Comparison of ENCODE assay signal across 27 cellular contexts in genomic region chr6:49776444-49776843, GRCh38. TPM values are rescaled to one million over a fixed set of nuclear protein-coding genes. Genes with fewer than 3 reads are reported as not detected.
DNase-seq lines count a peak whose midpoint lies in the region; ATAC-seq, FAIRE-seq and TF ChIP-seq lines count a peak whose summit lies in the region.
"Had no signal": no experiment of that assay in that cellular context is flagged by ENCODE, and none has a peak within 500 bp of the region (broad histone marks: within the 10 kb centered on the region; RNA-seq: fewer than 3 reads in every experiment).

No MANE protein-coding gene starts in this region.

- 4% methylated on average over 1 of the region's 1 CpG for WGBS in K562 (ENCODE audit: insufficient coverage, low coverage, missing lambda C conversion rate)
- WGBS in gastroesophageal sphincter (ENCODE audit: low coverage in 1 of 2), 2 donors = 17% methylated on average over 1 of the region's 1 CpG; no CpG with 5 or more reads in 1 of the 2 donors

- ATAC-seq in K562 (peak; percentile 29; the same call in 2 of the 3 replicates), HG03108 (IDR thresholded peaks at IDR 0.05; ENCODE audit: unreplicated experiment) (no peak), gastroesophageal sphincter (no peak)
- ATAC-seq: A549 had no signal

- TF ChIP-seq EP300 in K562 (IDR thresholded peaks at IDR 0.05; ENCODE audit: low read length) (no peak), gastroesophageal sphincter (IDR thresholded peaks at IDR 0.05) (no peak)

- H3K9ac ChIP-seq in K562 (ENCODE audit: insufficient read depth in 1 of 2, low read depth in 2 of 2, low read length in 2 of 2) (no peak overlapping the region), neural progenitor cell (no peak overlapping the region)
- H3K9ac ChIP-seq: BLaER1 treated with 17β-estradiol and CSF1 and Interleukin-3, amounts not matched to agents 10 nM and 100 nM; GM23248 had no signal

- H4K20me1 ChIP-seq in K562 (replicated peaks; ENCODE audit: control insufficient read depth, insufficient read depth, low read length) (no peaks in the 10 kb centered on the region), neural progenitor cell (ENCODE audit: low read depth) (no peaks in the 10 kb centered on the region)
- H4K20me1 ChIP-seq: BLaER1 treated with 17β-estradiol and CSF1 and Interleukin-3, amounts not matched to agents 10 nM and 100 nM had no signal

- peak; percentile 21 for DNase-seq in GDM1 (lab: John Stamatoyannopoulos, UW)
- DNase-seq in OCI-M1 (lab: John Stamatoyannopoulos, UW) = peak; percentile 52
- DNase-seq in K562 (ENCODE audit: extremely low read depth in 1 of 4, low spot score in 3 of 4) = no peak
- DNase-seq in neural progenitor cell (ENCODE audit: low spot score) = no peak
- no peak for DNase-seq in T-helper 9 cell
- DNase-seq: 8988T; ACHN; AML-193; BE2C; CD4-positive, alpha-beta T cell; CD8-positive, alpha-beta memory T cell; DMS 273 treated with DMSO at 0.1 percent for 48 hours; DMS79; EL; GF-D8; GM23248; HFFc6 had no signal

- TF ChIP-seq CTCF in K562 (IDR thresholded peaks at IDR 0.05 in 2 of 3, conservative IDR thresholded peaks at IDR 0.05 in 1 of 3; ENCODE audit: insufficient read depth in 2 of 3, low read depth in 1 of 3, low read length in 3 of 3) = no peak
- no peak for TF ChIP-seq CTCF in neural progenitor cell (IDR thresholded peaks at IDR 0.05)
- TF ChIP-seq CTCF in gastroesophageal sphincter (IDR thresholded peaks at IDR 0.05) = no peak

- H3K27me3 ChIP-seq in K562 (ENCODE audit: control insufficient read depth in 2 of 2, insufficient read depth in 2 of 2, low read length in 2 of 2) (no peaks in the 10 kb centered on the region), neural progenitor cell (no peaks in the 10 kb centered on the region), gastroesophageal sphincter (no peaks in the 10 kb centered on the region)
- H3K27me3 ChIP-seq: BE2C; BLaER1 treated with 17β-estradiol and CSF1 and Interleukin-3, amounts not matched to agents 10 nM and 100 nM had no signal

- no peak overlapping the region for H3K4me3 Mint-ChIP-seq in neural progenitor cell
- H3K4me3 Mint-ChIP-seq: CD14-positive monocyte; CD4-positive, alpha-beta T cell; CD8-positive, alpha-beta memory T cell; HFFc6 had no signal

- CTCF ChIA-PET in K562 (lab: Yijun Ruan, JAX; ENCODE audit: low intra/inter-chr PET ratio) = no interaction called here

- no peaks in the 10 kb centered on the region for H3K9me3 Mint-ChIP-seq in neural progenitor cell

- intact Hi-C loops in K562 (cut with micrococcal nuclease) = loop anchor here (5.0 kb wide), 1 partner anchor 139 kb away; the partner anchor contains the start of gene RHAG

- H3K79me2 ChIP-seq in K562 (ENCODE audit: control insufficient read depth, insufficient read depth, low read length) (no peaks in the 10 kb centered on the region), neural progenitor cell (ENCODE audit: low read depth) (no peaks in the 10 kb centered on the region)

- H3K36me3 Mint-ChIP-seq in neural progenitor cell = no peaks in the 10 kb centered on the region
- H3K36me3 Mint-ChIP-seq: CD14-positive monocyte; CD8-positive, alpha-beta memory T cell had no signal

- H3K27me3 Mint-ChIP-seq in neural progenitor cell (ENCODE audit: insufficient read depth, low read depth) = no peaks in the 10 kb centered on the region
- H3K27me3 Mint-ChIP-seq: CD4-positive, alpha-beta T cell; CD8-positive, alpha-beta memory T cell had no signal

- no peak for TF ChIP-seq RAD21 in K562 (CRISPR knock-in tag; conservative IDR thresholded peaks at IDR 0.05 in 1 of 2, IDR thresholded peaks at IDR 0.05 in 1 of 2)

- no peak for TF ChIP-seq POLR2A in K562 (conservative IDR thresholded peaks at IDR 0.05)
- no peak for TF ChIP-seq POLR2A in gastroesophageal sphincter (IDR thresholded peaks at IDR 0.05)

- in situ Hi-C loops in K562 (cut with MboI) = no loop called here

- peak; percentile 35 for FAIRE-seq in K562 (lab: Jason Lieb, UNC)
- FAIRE-seq: A549, D721Med, GM12891, GM19239, H54 had no signal

- H3K4me3 ChIP-seq in K562 = no peak overlapping the region
- no peak overlapping the region for H3K4me3 ChIP-seq in neural progenitor cell
- no peak overlapping the region for H3K4me3 ChIP-seq in gastroesophageal sphincter
- H3K4me3 ChIP-seq: A549; BLaER1 treated with 17β-estradiol and CSF1 and Interleukin-3, amounts not matched to agents 10 nM and 100 nM; GM23248; HAP-1 had no signal

- POLR2A ChIA-PET in K562 (lab: Yijun Ruan, JAX) = interaction anchor here (0.6 to 1.5 kb wide), 4 partner anchors 12 to 68 kb away, joined by 3 to 6 read pairs (median 4); no protein-coding TSS in a partner anchor

- H3K4me2 ChIP-seq in K562 (ENCODE audit: insufficient read depth, low read length) (no peak overlapping the region), neural progenitor cell (no peak overlapping the region)
- H3K4me2 ChIP-seq: A549; BLaER1 treated with 17β-estradiol and CSF1 and Interleukin-3, amounts not matched to agents 10 nM and 100 nM had no signal

- H3K4me1 Mint-ChIP-seq in neural progenitor cell = no peaks in the 10 kb centered on the region
- H3K4me1 Mint-ChIP-seq: CD14-positive monocyte; CD8-positive, alpha-beta memory T cell had no signal

- no peaks in the 10 kb centered on the region for H3F3A ChIP-seq in neural progenitor cell (ENCODE audit: low read depth)

- H3K9me1 ChIP-seq in K562 (ENCODE audit: control insufficient read depth, insufficient read depth, low read length) = no peaks in the 10 kb centered on the region

- H3K27ac ChIP-seq in K562 (ENCODE audit: extremely low read depth, low read depth, low read length) (peak overlapping the region; percentile 37; the same call in 1 of the 3 replicates), neural progenitor cell (no peak overlapping the region), gastroesophageal sphincter (no peak overlapping the region)
- H3K27ac ChIP-seq: A549; BLaER1 treated with 17β-estradiol and CSF1 and Interleukin-3, amounts not matched to agents 10 nM and 100 nM; GM23248 had no signal

- H3K36me3 ChIP-seq in K562 (ENCODE audit: control insufficient read depth, insufficient read depth, low read length) (no peaks in the 10 kb centered on the region; the same call in 2 of the 3 replicates), neural progenitor cell (no peaks in the 10 kb centered on the region), gastroesophageal sphincter (no peaks in the 10 kb centered on the region)
- H3K36me3 ChIP-seq: BE2C; BLaER1 treated with 17β-estradiol and CSF1 and Interleukin-3, amounts not matched to agents 10 nM and 100 nM; HAP-1 had no signal

- peak overlapping the region; percentile 83 for H2AFZ ChIP-seq in K562 (ENCODE audit: low read depth, low read length)
- H2AFZ ChIP-seq in neural progenitor cell (replicated peaks) = peak overlapping the region; percentile 38
- H2AFZ ChIP-seq: GM23248 had no signal

- H3K4me1 ChIP-seq in K562 (replicated peaks in 1 of 2; ENCODE audit: control insufficient read depth in 2 of 2, insufficient read depth in 2 of 2, low read length in 2 of 2) (peaks cover 8 to 28% of the 10 kb centered on the region in 2 experiments), neural progenitor cell (no peaks in the 10 kb centered on the region), gastroesophageal sphincter (no peaks in the 10 kb centered on the region)
- H3K4me1 ChIP-seq: A549, BE2C, HAP-1 had no signal

- H3K9me3 ChIP-seq in K562 (replicated peaks; ENCODE audit: control insufficient read depth, insufficient read depth, low read depth, low read length) (no peaks in the 10 kb centered on the region; the same call in 1 of the 2 replicates), neural progenitor cell (ENCODE audit: low read depth) (no peaks in the 10 kb centered on the region), gastroesophageal sphincter (no peaks in the 10 kb centered on the region)
- H3K9me3 ChIP-seq: A549; BE2C; BLaER1 treated with 17β-estradiol and CSF1 and Interleukin-3, amounts not matched to agents 10 nM and 100 nM; HAP-1 had no signal

- BruUV-seq in K562 (replicated peaks; lab: Mats Ljungman, UMichigan) = no TSS peak

- no peak overlapping the region for H3K27ac Mint-ChIP-seq in neural progenitor cell
- H3K27ac Mint-ChIP-seq: CD14-positive monocyte; CD4-positive, alpha-beta T cell; HFFc6 had no signal

RNA-seq across cellular contexts. Expression of gene PGK2, which starts 10.6 kb away (rescaled TPM):
- total RNA-seq in K562 (2011; cell fraction: chromatin; rRNA removed; ENCODE audit: low replicate concordance) = not detected in 2 replicates
- total RNA-seq in K562 (2011; cell fraction: nucleolus; rRNA removed) = not detected in 2 replicates
- not detected in 2 replicates for total RNA-seq in K562 (2011; cell fraction: nucleoplasm; rRNA removed)
- not detected in 2 replicates for total RNA-seq in K562 (2014; rRNA removed)
- total RNA-seq in K562 (2014; rRNA removed; fragmentation: Illumina TruSeq; extraction: Trizol) = not detected in 2 replicates
- total RNA-seq in K562 (2015; rRNA removed; fragmentation: Illumina TruSeq; extraction: Trizol) = not detected in 2 replicates
- total RNA-seq in K562 (2021) = not detected in 2 replicates
- polyA plus RNA-seq in K562 (2011; rRNA removed) = not detected in 2 replicates
- not detected in 2 replicates for polyA plus RNA-seq in K562 (2011; cell fraction: cytosol; rRNA removed)
- polyA plus RNA-seq in K562 (2011; cell fraction: nucleus; rRNA removed) = not detected in 2 replicates
- not detected in 2 replicates for polyA plus RNA-seq in K562 (2012)
- polyA plus RNA-seq in K562 (2014; fragmentation: Illumina TruSeq; extraction: Trizol) = not detected in 2 replicates
- polyA plus RNA-seq in K562 (2014; fragmentation: Nextera tagmentation; extraction: Ambion mirVana) = not detected
- not detected in 2 replicates for polyA plus RNA-seq in K562 (2014; rRNA removed)
- 0.12 TPM in 1 of 2 replicates, not detected in the other for polyA minus RNA-seq in K562 (2011; rRNA and poly(A)+ RNA removed)
- polyA minus RNA-seq in K562 (2011; cell fraction: cytosol; rRNA and poly(A)+ RNA removed) = not detected in 2 replicates
- not detected in 2 replicates for polyA minus RNA-seq in K562 (2011; cell fraction: nucleus; rRNA and poly(A)+ RNA removed)
- total RNA-seq in neural progenitor cell (ENCODE audit: low replicate concordance) = not detected in 2 replicates
- not detected for total RNA-seq in gastroesophageal sphincter
- total RNA-seq: CD4-positive, alpha-beta T cell; CD8-positive, alpha-beta memory T cell; GM23248; HFFc6 had no signal
- polyA plus RNA-seq: A549; CD14-positive monocyte; CD8-positive, alpha-beta memory T cell; GM23248 had no signal

RNA-seq across cellular contexts. Expression of gene CRISP3, which starts 32.3 kb away (rescaled TPM):
- 0.84 TPM in 1 of 2 replicates, not detected in the other for total RNA-seq in K562 (2011; cell fraction: chromatin; rRNA removed; ENCODE audit: low replicate concordance)
- 0.83 and 1.1 TPM in 2 replicates for total RNA-seq in K562 (2011; cell fraction: nucleolus; rRNA removed)
- total RNA-seq in K562 (2011; cell fraction: nucleoplasm; rRNA removed) = 2.6 and 2.7 TPM in 2 replicates
- total RNA-seq in K562 (2014; rRNA removed) (0.29 and 0.36 TPM in 2 replicates), K562 (2014; rRNA removed; fragmentation: Illumina TruSeq; extraction: Trizol) (0.58 and 0.77 TPM in 2 replicates), K562 (2015; rRNA removed; fragmentation: Illumina TruSeq; extraction: Trizol) (1.8 and 2.0 TPM in 2 replicates), K562 (2021) (0.29 and 0.31 TPM in 2 replicates), neural progenitor cell (ENCODE audit: low replicate concordance) (not detected in 2 replicates), gastroesophageal sphincter (10 to 100 TPM in 1 of 4 donors, under 1 TPM in 1, not detected in 2; 0.12 to 35.3 TPM)
- polyA plus RNA-seq in K562 (2011; rRNA removed) (0.55 and 0.79 TPM in 2 replicates), K562 (2014; fragmentation: Illumina TruSeq; extraction: Trizol) (0.64 and 0.94 TPM in 2 replicates), K562 (2014; fragmentation: Nextera tagmentation; extraction: Ambion mirVana) (under 1 TPM; 0.39 to 0.73 TPM), K562 (2014; rRNA removed) (0.21 and 0.23 TPM in 2 replicates)
- 0.24 and 0.35 TPM in 2 replicates for polyA plus RNA-seq in K562 (2011; cell fraction: cytosol; rRNA removed)
- 0.10 and 0.41 TPM in 2 replicates for polyA plus RNA-seq in K562 (2011; cell fraction: nucleus; rRNA removed)
- 0.81 and 0.90 TPM in 2 replicates for polyA plus RNA-seq in K562 (2012)
- polyA minus RNA-seq in K562 (2011; rRNA and poly(A)+ RNA removed) = 0.84 and 1.7 TPM in 2 replicates
- polyA minus RNA-seq in K562 (2011; cell fraction: cytosol; rRNA and poly(A)+ RNA removed) = not detected in 2 replicates
- 0.13 TPM in 1 of 2 replicates, not detected in the other for polyA minus RNA-seq in K562 (2011; cell fraction: nucleus; rRNA and poly(A)+ RNA removed)
- total RNA-seq: CD4-positive, alpha-beta T cell; CD8-positive, alpha-beta memory T cell; GM23248; HFFc6 had no signal
- polyA plus RNA-seq: CD14-positive monocyte; CD8-positive, alpha-beta memory T cell; GM23248 had no signal

Comparison
In these comparisons a context has a peak if more than half of its experiments do, and no peak if none do; other contexts are left out.
1. DNase-seq: peak in GDM1 (single experiment) and OCI-M1 (single experiment); none in K562 (0 of 4), neural progenitor cell (single experiment) and T-helper 9 cell (single experiment).